9 cellular contexts compared by ENCODE assay signal in genomic region chr13:66665991-66666390, GRCh38.
A peak's percentile ranks its signal among the peaks of the same experiment; 100 is the strongest.
DNase-seq lines count a peak whose midpoint lies in the region; ATAC-seq and TF ChIP-seq lines count a peak whose summit lies in the region.
"Had no signal": no experiment of that assay in that cellular context is flagged by ENCODE, and none has a peak within 500 bp of the region (broad histone marks: within the 10 kb centered on the region; RNA-seq: fewer than 3 reads in every experiment).

No MANE protein-coding gene starts in this region.

- no peak for ATAC-seq in Right ventricle myocardium inferior
- ATAC-seq in stimulated activated memory B cell treated with anti-CD40 and anti-IgM and Interleukin-4, amounts not matched to agents 10 μg/mL and 1 μg/mL and 100 μg/mL, for 72 hours: no peak

- POLR2A ChIA-PET in SK-N-SH (lab: Yijun Ruan, JAX): interaction anchor here (0.6 kb wide), 1 partner anchor 741 kb away, joined by 3 read pairs; no protein-coding TSS in a partner anchor

- CTCF ChIA-PET in SK-N-SH (lab: Yijun Ruan, JAX): no interaction called here

- no peak for TF ChIP-seq POLR2A in thyroid gland (IDR thresholded peaks at IDR 0.05)

- no peaks in the 10 kb centered on the region for H3F3A ChIP-seq in SK-N-SH (replicated peaks; ENCODE audit: insufficient read depth)

- no peak overlapping the region for H3K27ac ChIP-seq in left ventricle myocardium inferior (replicated peaks)
- peak overlapping the region; percentile 65 to 74 for H3K27ac ChIP-seq in SK-N-SH (ENCODE audit: low read depth in 2 of 2, low read length in 1 of 2)
- H3K27ac ChIP-seq in thyroid gland: no peak overlapping the region
- H3K27ac ChIP-seq: BLaER1 had no signal

- 38% methylated on average over 5 of the region's 5 CpGs for WGBS in SK-N-SH (ENCODE audit: low lambda C conversion rate)
- 46 to 57% methylated on average over 5 of the region's 5 CpGs for WGBS in thyroid gland, 2 donors

- DNase-seq in left ventricle myocardium inferior (peak; percentile 13), Right ventricle myocardium inferior (ENCODE audit: missing footprints) (no peak), SK-N-SH (peak; percentile 46), glomerular visceral epithelial cell (ENCODE audit: extremely low spot score) (peak; percentile 97), thyroid gland (peak; percentile 74 to 78)
- no peak for DNase-seq in activated naive CD4-positive, alpha-beta T cell treated with anti-CD3 and anti-CD28 coated beads, Interleukin-2, amount 50 U/mL, for 16 hours
- no peak for DNase-seq in stimulated activated naive CD4-positive, alpha-beta T cell (lab: John Stamatoyannopoulos, UW)

- H3K4me1 Mint-ChIP-seq in stimulated activated memory B cell treated with anti-CD40 and anti-IgM and Interleukin-4, amounts not matched to agents 10 μg/mL and 1 μg/mL and 100 μg/mL, for 72 hours: no peaks in the 10 kb centered on the region

- TF ChIP-seq RAD21 in SK-N-SH (IDR thresholded peaks at IDR 0.05; ENCODE audit: low read length): no peak

- no peaks in the 10 kb centered on the region for H3K27me3 Mint-ChIP-seq in stimulated activated memory B cell treated with anti-CD40 and anti-IgM and Interleukin-4, amounts not matched to agents 10 μg/mL and 1 μg/mL and 100 μg/mL, for 72 hours

- H3K27me3 ChIP-seq in left ventricle myocardium inferior (ENCODE audit: low read depth): no peaks in the 10 kb centered on the region
- H3K27me3 ChIP-seq in SK-N-SH (ENCODE audit: insufficient read depth): no peaks in the 10 kb centered on the region
- H3K27me3 ChIP-seq in thyroid gland: no peaks in the 10 kb centered on the region
- H3K27me3 ChIP-seq: BLaER1 had no signal

- H4K20me1 ChIP-seq in SK-N-SH (ENCODE audit: insufficient read depth): no peaks in the 10 kb centered on the region
- H4K20me1 ChIP-seq: BLaER1 had no signal

- 0 out of 2 replicates have a peak overlapping the region, but pooled peaks have one; percentile 12 for H3K4me2 ChIP-seq in SK-N-SH
- H3K4me2 ChIP-seq: BLaER1 had no signal

- H3K4me3 Mint-ChIP-seq in stimulated activated memory B cell treated with anti-CD40 and anti-IgM and Interleukin-4, amounts not matched to agents 10 μg/mL and 1 μg/mL and 100 μg/mL, for 72 hours: no peak overlapping the region

- TF ChIP-seq CTCF in left ventricle myocardium inferior (IDR thresholded peaks at IDR 0.05; ENCODE audit: borderline replicate concordance): no peak
- no peak for TF ChIP-seq CTCF in SK-N-SH (IDR thresholded peaks at IDR 0.05)
- TF ChIP-seq CTCF in thyroid gland (IDR thresholded peaks at IDR 0.05): no peak

- no peaks in the 10 kb centered on the region for H3K79me2 ChIP-seq in SK-N-SH (ENCODE audit: insufficient read depth)

- no peaks in the 10 kb centered on the region for H3K4me1 ChIP-seq in left ventricle myocardium inferior
- peaks cover 0 to 6% of the 10 kb centered on the region in 2 experiments; a peak in 2 of 4 replicates for H3K4me1 ChIP-seq in SK-N-SH (ENCODE audit: control insufficient read depth in 1 of 2, insufficient read depth in 2 of 2, low read depth in 1 of 2, low read length in 1 of 2)
- H3K4me1 ChIP-seq in thyroid gland: no peaks in the 10 kb centered on the region

- peaks cover under 1% of the 10 kb centered on the region for H3K9me3 Mint-ChIP-seq in stimulated activated memory B cell treated with anti-CD40 and anti-IgM and Interleukin-4, amounts not matched to agents 10 μg/mL and 1 μg/mL and 100 μg/mL, for 72 hours

- no peaks in the 10 kb centered on the region for H3K9me3 ChIP-seq in left ventricle myocardium inferior (replicated peaks)
- H3K9me3 ChIP-seq in SK-N-SH: no peaks in the 10 kb centered on the region
- H3K9me3 ChIP-seq in thyroid gland: no peaks in the 10 kb centered on the region
- H3K9me3 ChIP-seq: BLaER1 had no signal

- no peak overlapping the region for H2AFZ ChIP-seq in SK-N-SH (ENCODE audit: low read depth)

- no peak overlapping the region for H3K27ac Mint-ChIP-seq in stimulated activated memory B cell treated with anti-CD40 and anti-IgM and Interleukin-4, amounts not matched to agents 10 μg/mL and 1 μg/mL and 100 μg/mL, for 72 hours

- no peak for TF ChIP-seq EP300 in SK-N-SH (IDR thresholded peaks at IDR 0.05; ENCODE audit: borderline replicate concordance in 1 of 2, low read depth in 1 of 2, low read length in 1 of 2)

- peak overlapping the region; percentile 21; the same call in 1 of the 2 replicates for H3K9ac ChIP-seq in SK-N-SH
- H3K9ac ChIP-seq: BLaER1 had no signal

- no peak overlapping the region for H3K4me3 ChIP-seq in left ventricle myocardium inferior
- no peak overlapping the region for H3K4me3 ChIP-seq in SK-N-SH (ENCODE audit: low read depth in 2 of 2, low read length in 1 of 2)
- no peak overlapping the region for H3K4me3 ChIP-seq in thyroid gland (replicated peaks in 1 of 3)
- H3K4me3 ChIP-seq: BLaER1 had no signal

- no peaks in the 10 kb centered on the region for H3K36me3 Mint-ChIP-seq in stimulated activated memory B cell treated with anti-CD40 and anti-IgM and Interleukin-4, amounts not matched to agents 10 μg/mL and 1 μg/mL and 100 μg/mL, for 72 hours

- H3K36me3 ChIP-seq in left ventricle myocardium inferior: no peaks in the 10 kb centered on the region
- H3K36me3 ChIP-seq in SK-N-SH (replicated peaks in 1 of 2; ENCODE audit: control insufficient read depth in 1 of 2, insufficient read depth in 2 of 2, low read length in 1 of 2): no peaks in the 10 kb centered on the region
- H3K36me3 ChIP-seq in thyroid gland: no peaks in the 10 kb centered on the region
- H3K36me3 ChIP-seq: BLaER1 had no signal

- intact Hi-C loops in left ventricle myocardium inferior (cut with micrococcal nuclease): no loop called here
- intact Hi-C loops in Right ventricle myocardium inferior (cut with DNase I): no loop called here
- intact Hi-C loops in thyroid gland (cut with DNase I): no loop called here

- no peaks in the 10 kb centered on the region for H3K9me2 ChIP-seq in SK-N-SH

TF ChIP-seq in SK-N-SH, 30 proteins besides CTCF, POLR2A, EP300 and RAD21:
- TF ChIP-seq MXI1 (IDR thresholded peaks at IDR 0.05; ENCODE audit: low read depth, low read length) (peak; percentile 51; the same call in 1 of the 2 replicates), FOXM1 (IDR thresholded peaks at IDR 0.05; ENCODE audit: low read depth) (no peak)

Comparison
In these comparisons a context has a peak if more than half of its experiments do, and no peak if none do; other contexts are left out.
1. DNase-seq: peak in left ventricle myocardium inferior (single experiment), SK-N-SH (single experiment), glomerular visceral epithelial cell (single experiment) and thyroid gland (2 of 2); none in Right ventricle myocardium inferior (single experiment), activated naive CD4-positive, alpha-beta T cell treated with anti-CD3 and anti-CD28 coated beads, Interleukin-2, amount 50 U/mL, for 16 hours (single experiment) and stimulated activated naive CD4-positive, alpha-beta T cell (0 of 6).
2. H3K27ac ChIP-seq: peak in SK-N-SH (2 of 2); none in left ventricle myocardium inferior (single experiment) and thyroid gland (0 of 3).